Comparison of ENCODE assay signal across 8 cellular contexts in the genomic region with DNA sequence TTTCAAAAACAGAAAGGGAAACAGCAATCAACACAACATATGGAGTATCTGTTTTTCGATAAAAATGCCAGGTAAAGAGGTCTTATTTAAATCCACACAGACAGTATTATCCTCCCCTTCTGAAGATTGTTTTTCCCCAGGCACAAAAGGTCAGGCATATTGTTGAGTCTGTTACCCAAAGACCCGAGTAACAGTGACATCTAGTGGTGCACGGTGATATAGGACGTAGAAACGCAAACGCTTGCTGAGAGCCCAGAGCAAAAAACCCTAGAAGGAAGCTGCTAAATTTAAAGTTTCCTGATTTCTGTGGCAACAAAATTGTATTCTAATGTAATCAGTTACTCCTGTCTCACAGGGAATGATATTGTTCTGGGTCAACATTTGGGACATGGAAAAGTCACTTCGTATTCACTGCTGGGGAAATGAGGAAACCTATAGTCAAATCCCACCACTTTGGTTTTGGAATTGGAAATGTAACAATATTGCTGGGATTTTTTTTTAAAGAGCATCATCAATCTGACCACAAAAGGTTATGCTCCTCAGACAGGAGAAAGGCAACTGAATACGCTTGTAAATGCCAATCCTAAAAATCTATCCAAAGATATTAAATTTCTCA.
DNase-seq lines count a peak whose midpoint lies in the region; ATAC-seq and TF ChIP-seq lines count a peak whose summit lies in the region.

No MANE protein-coding gene starts in this region.

- peaks cover 10 to 13% (median 11%) of the 10 kb centered on the region in 3 donors for H3K4me1 Mint-ChIP-seq in T-cell

- H3K36me3 Mint-ChIP-seq in T-cell: no peaks in the 10 kb centered on the region

- POLR2A ChIA-PET in T-cell (lab: Charles Lee): interaction anchor here in 1 of 2 donors (0.6 kb wide), 1 partner anchor 76 kb away, joined by 3 read pairs; no protein-coding TSS in a partner anchor

- no peak overlapping the region for H3K4me3 Mint-ChIP-seq in T-cell

- H4K20me1 ChIP-seq in smooth muscle cell (ENCODE audit: low read depth): no peaks in the 10 kb centered on the region

- H2AFZ ChIP-seq in smooth muscle cell (ENCODE audit: low read depth): peak overlapping the region; percentile 25

- no peaks in the 10 kb centered on the region for H3K36me3 ChIP-seq in smooth muscle cell (ENCODE audit: low read depth)

- WGBS in smooth muscle cell (ENCODE audit: low lambda C conversion rate): 17% methylated on average over 8 of the region's 8 CpGs

- no peaks in the 10 kb centered on the region for H3K79me2 ChIP-seq in smooth muscle cell (ENCODE audit: low read depth)

- peaks cover 16% of the 10 kb centered on the region for H3K4me1 ChIP-seq in smooth muscle cell (ENCODE audit: low read depth)

- no peaks in the 10 kb centered on the region for H3K27me3 ChIP-seq in smooth muscle cell (ENCODE audit: low read depth)

- H3K9me3 ChIP-seq in smooth muscle cell (replicated peaks; ENCODE audit: low read depth): no peaks in the 10 kb centered on the region

- H3K9me3 Mint-ChIP-seq in T-cell: no peaks in the 10 kb centered on the region

- no peak overlapping the region for H3K9ac ChIP-seq in smooth muscle cell (ENCODE audit: low read depth)

- no peak overlapping the region for H3K4me2 ChIP-seq in smooth muscle cell

- no peak overlapping the region for H3K4me3 ChIP-seq in smooth muscle cell

- H3K27ac Mint-ChIP-seq in T-cell: no peak overlapping the region

- CTCF ChIA-PET in T-cell (lab: Charles Lee): interaction anchor here (0.5 to 0.9 kb wide), 5 partner anchors 9 to 1616 kb away, joined by 3 read pairs; no protein-coding TSS in a partner anchor

- DNase-seq in A172 (ENCODE audit: low spot score): peak; percentile 84
- DNase-seq in NCI-H1417 treated with DMSO at 0.1 percent for 48 hours (lab: John Stamatoyannopoulos, UW): peak; percentile 22
- peak in 28 of 34 experiments; percentile 7 to 54 (median 30) for DNase-seq in T-cell
- peak; percentile 93 for DNase-seq in astrocyte of the hippocampus (ENCODE audit: low read depth, low spot score)
- DNase-seq in iPS DF 19.7 (ENCODE audit: low read depth, low spot score): peak; percentile 54
- DNase-seq in smooth muscle cell (lab: John Stamatoyannopoulos, UW; ENCODE audit: unreplicated experiment): peak; percentile 5

- peak; percentile 89 for TF ChIP-seq CTCF in smooth muscle cell (IDR thresholded peaks at IDR 0.05; ENCODE audit: borderline replicate concordance, insufficient read depth, poor library complexity, severe bottlenecking)

- H3K27ac ChIP-seq in smooth muscle cell (ENCODE audit: low read depth): no peak overlapping the region

- H3K27me3 Mint-ChIP-seq in T-cell: peaks cover 0 to 3% of the 10 kb centered on the region in 2 donors

- ATAC-seq in GM18499 (IDR thresholded peaks at IDR 0.05; ENCODE audit: insufficient read depth, unreplicated experiment) (peak; percentile 81), HG02884 (IDR thresholded peaks at IDR 0.05; ENCODE audit: unreplicated experiment) (peak; percentile 79), T-cell (replicated peaks in 1 of 4) (peak; percentile 60 to 70 (median 62))

- H3F3A ChIP-seq in smooth muscle cell (ENCODE audit: low read depth): no peaks in the 10 kb centered on the region

Comparison
In these comparisons a context has a peak if more than half of its experiments do, and no peak if none do; other contexts are left out.
1. DNase-seq: peak in every context shown above with its lines; median percentile 93 in astrocyte of the hippocampus; 84 in A172; 54 in iPS DF 19.7; 30 in T-cell; 22 in NCI-H1417 treated with DMSO at 0.1 percent for 48 hours; 5 in smooth muscle cell.